ENCODE assay signal across 11 cellular contexts in genomic region chr16:1985466-1986150, GRCh38. TPM values are rescaled to one million over a fixed set of nuclear protein-coding genes. Genes with fewer than 3 reads are reported as not detected.
DNase-seq lines count a peak whose midpoint lies in the region; ATAC-seq lines count a peak whose summit lies in the region.
"Had no signal": no experiment of that assay in that cellular context is flagged by ENCODE, and none has a peak within 500 bp of the region (broad histone marks: within the 10 kb centered on the region; RNA-seq: fewer than 3 reads in every experiment).

No MANE protein-coding gene starts in this region.

- H3K9ac ChIP-seq in iPS-15b (ENCODE audit: low read depth, low read length), result no peak overlapping the region

- H3K4me3 Mint-ChIP-seq in activated T-cell treated with anti-CD3 and anti-CD28 coated beads, Interleukin-2, amount 50 U/mL, for 4 hours, result peak overlapping the region; percentile 83
- H3K4me3 Mint-ChIP-seq in T-helper 17 cell, result peak overlapping the region; percentile 87
- H3K4me3 Mint-ChIP-seq in stimulated activated effector memory CD8-positive, alpha-beta T cell treated with anti-CD3 and anti-CD28 coated beads, Interleukin-12 subunit alpha, Interleukin-12 subunit beta, amount 100 ng/mL, for 72 hours, result peak overlapping the region; percentile 74

- H3K27me3 ChIP-seq in iPS-15b (ENCODE audit: control insufficient read depth, insufficient read depth, low read length), result peaks cover 42% of the 10 kb centered on the region

- intact Hi-C loops in head of caudate nucleus (cut with DNase I), result no loop called here

- H3K4me1 ChIP-seq in iPS-15b (ENCODE audit: control insufficient read depth, insufficient read depth, low read length), result peaks cover 6% of the 10 kb centered on the region

- H3K4me3 ChIP-seq in iPS-15b (ENCODE audit: low read depth, low read length), result peak overlapping the region; percentile 76

- peaks cover 23% of the 10 kb centered on the region for H3K27me3 Mint-ChIP-seq in activated T-cell treated with anti-CD3 and anti-CD28 coated beads, Interleukin-2, amount 50 U/mL, for 4 hours (ENCODE audit: low read depth)
- peaks cover 21% of the 10 kb centered on the region for H3K27me3 Mint-ChIP-seq in T-helper 17 cell

- peaks cover 16% of the 10 kb centered on the region for H3K36me3 ChIP-seq in iPS-15b (ENCODE audit: control insufficient read depth, insufficient read depth, low read length)

- peaks cover 3% of the 10 kb centered on the region for H3K36me3 Mint-ChIP-seq in activated T-cell treated with anti-CD3 and anti-CD28 coated beads, Interleukin-2, amount 50 U/mL, for 4 hours (ENCODE audit: insufficient read depth)
- no peaks in the 10 kb centered on the region for H3K36me3 Mint-ChIP-seq in T-helper 17 cell (ENCODE audit: low read depth)
- H3K36me3 Mint-ChIP-seq in stimulated activated effector memory CD8-positive, alpha-beta T cell treated with anti-CD3 and anti-CD28 coated beads, Interleukin-12 subunit alpha, Interleukin-12 subunit beta, amount 100 ng/mL, for 72 hours, result peaks cover 23% of the 10 kb centered on the region

- H3K9me3 ChIP-seq in T-helper 17 cell (ENCODE audit: control insufficient read depth, low read length, poor library complexity, severe bottlenecking) (no peaks in the 10 kb centered on the region), iPS-15b (ENCODE audit: control insufficient read depth, insufficient read depth, low read length) (no peaks in the 10 kb centered on the region)

- no peak for DNase-seq in activated T-cell treated with anti-CD3 and anti-CD28 coated beads, Interleukin-2, amount 50 U/mL, for 4 hours
- DNase-seq in activated T-cell treated with anti-CD3 and anti-CD28 coated beads, Interleukin-2, amount 50 U/mL, for 48 hours, result no peak
- DNase-seq in T-helper 17 cell (no peak), HK-2 (ENCODE audit: unreplicated experiment) (no peak), head of caudate nucleus (no peak)
- DNase-seq in stimulated activated effector memory CD8-positive, alpha-beta T cell treated with anti-CD3 and anti-CD28 coated beads, Interleukin-12 subunit alpha, Interleukin-12 subunit beta, amount 100 ng/mL, for 72 hours (ENCODE audit: low spot score in 2 of 2), result no peak
- DNase-seq: COR-L47 had no signal

- H3K4me1 Mint-ChIP-seq in activated T-cell treated with anti-CD3 and anti-CD28 coated beads, Interleukin-2, amount 50 U/mL, for 4 hours (ENCODE audit: low read depth), result peaks cover 22% of the 10 kb centered on the region
- peaks cover 14% of the 10 kb centered on the region for H3K4me1 Mint-ChIP-seq in T-helper 17 cell
- peaks cover 41% of the 10 kb centered on the region for H3K4me1 Mint-ChIP-seq in stimulated activated effector memory CD8-positive, alpha-beta T cell treated with anti-CD3 and anti-CD28 coated beads, Interleukin-12 subunit alpha, Interleukin-12 subunit beta, amount 100 ng/mL, for 72 hours

- ATAC-seq in activated T-cell treated with anti-CD3 and anti-CD28 coated beads, Interleukin-2, amount 50 U/mL, for 4 hours, result no peak
- ATAC-seq in T-helper 17 cell (no peak), GM18502 (IDR thresholded peaks at IDR 0.05; ENCODE audit: poor library complexity, unreplicated experiment) (no peak)
- no peak for ATAC-seq in stimulated activated effector memory CD8-positive, alpha-beta T cell treated with anti-CD3 and anti-CD28 coated beads, Interleukin-12 subunit alpha, Interleukin-12 subunit beta, amount 100 ng/mL, for 72 hours

- no peaks in the 10 kb centered on the region for H3K9me3 Mint-ChIP-seq in activated T-cell treated with anti-CD3 and anti-CD28 coated beads, Interleukin-2, amount 50 U/mL, for 4 hours
- no peaks in the 10 kb centered on the region for H3K9me3 Mint-ChIP-seq in stimulated activated effector memory CD8-positive, alpha-beta T cell treated with anti-CD3 and anti-CD28 coated beads, Interleukin-12 subunit alpha, Interleukin-12 subunit beta, amount 100 ng/mL, for 72 hours

- H3K27ac Mint-ChIP-seq in T-helper 17 cell, result no peak overlapping the region
- H3K27ac Mint-ChIP-seq in stimulated activated effector memory CD8-positive, alpha-beta T cell treated with anti-CD3 and anti-CD28 coated beads, Interleukin-12 subunit alpha, Interleukin-12 subunit beta, amount 100 ng/mL, for 72 hours, result no peak overlapping the region

RNA-seq across cellular contexts. Expression of gene GFER, which starts 1.6 kb away (rescaled TPM):
- 10 to 100 TPM; 34.9 to 50.0 (median 47.2) TPM for total RNA-seq in activated T-cell treated with anti-CD3 and anti-CD28 coated beads, Interleukin-2, amount 50 U/mL, for 4 hours
- 10 to 100 TPM; 16.2 to 22.1 TPM for total RNA-seq in T-helper 17 cell

RNA-seq across cellular contexts. Expression of gene SYNGR3, which starts 4.2 kb away (rescaled TPM):
- 1 to 10 TPM; 2.7 to 4.3 (median 3.5) TPM for total RNA-seq in activated T-cell treated with anti-CD3 and anti-CD28 coated beads, Interleukin-2, amount 50 U/mL, for 4 hours
- total RNA-seq in T-helper 17 cell, result 1 to 10 TPM; 7.3 to 8.1 TPM

RNA-seq across cellular contexts. Expression of gene NOXO1, which starts 4.3 kb away (rescaled TPM):
- under 1 TPM in 1 of 3 donors, not detected in 2; 0.35 TPM for total RNA-seq in activated T-cell treated with anti-CD3 and anti-CD28 coated beads, Interleukin-2, amount 50 U/mL, for 4 hours
- under 1 TPM; 0.40 to 0.78 TPM for total RNA-seq in T-helper 17 cell
- total RNA-seq: RPMI7951 had no signal

RNA-seq across cellular contexts. Expression of gene TBL3, which starts 13.8 kb away (rescaled TPM):
- total RNA-seq in activated T-cell treated with anti-CD3 and anti-CD28 coated beads, Interleukin-2, amount 50 U/mL, for 4 hours, result 100 to 1,000 TPM; 146 to 159 (median 156) TPM
- 10 to 100 TPM; 19.5 to 20.8 TPM for total RNA-seq in T-helper 17 cell

RNA-seq across cellular contexts. Expression of gene RNF151, which starts 19.0 kb away (rescaled TPM):
- total RNA-seq in activated T-cell treated with anti-CD3 and anti-CD28 coated beads, Interleukin-2, amount 50 U/mL, for 4 hours, result under 1 TPM in 2 of 3 donors, not detected in 1; 0.40 to 0.42 TPM
- not detected for total RNA-seq in T-helper 17 cell
- total RNA-seq: lung microvascular endothelial cell, RPMI7951 had no signal
